Comparison of ENCODE assay signal across 29 cellular contexts in the genomic region with DNA sequence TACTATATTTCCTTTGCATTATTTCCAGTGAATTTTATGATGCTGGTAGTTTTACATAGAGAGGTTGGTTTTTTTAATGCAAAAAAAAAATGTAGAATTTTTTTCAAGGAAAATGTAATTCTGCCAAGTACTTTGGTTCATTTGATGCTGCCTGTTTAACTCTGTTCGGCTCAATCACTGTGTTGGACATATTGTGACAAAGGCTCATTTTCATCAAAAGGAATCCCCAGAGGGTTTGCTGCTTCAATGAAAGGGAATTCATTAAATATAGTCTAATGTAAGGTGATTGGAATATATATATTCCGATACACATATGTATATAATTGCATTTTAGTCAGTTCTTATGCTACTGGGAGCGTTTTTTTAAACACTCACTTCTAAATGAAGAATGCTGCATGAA.
"Had no signal": no experiment of that assay in that cellular context is flagged by ENCODE, and none has a peak within 500 bp of the region (broad histone marks: within the 10 kb centered on the region; RNA-seq: fewer than 3 reads in every experiment).

No MANE protein-coding gene starts in this region.

- H2AFZ ChIP-seq: PC-9 had no signal

- H3K9me3 ChIP-seq: SJCRH30 had no signal

- H3K27me3 ChIP-seq: SJCRH30 had no signal

- H3K4me2 ChIP-seq: KMS-11, PC-9 had no signal

- H3K36me3 ChIP-seq: SJCRH30 had no signal

- H3K9ac ChIP-seq: KMS-11 had no signal

- H3K27ac ChIP-seq: KMS-11, PC-9, RWPE1, SJCRH30, SK-N-MC had no signal

- H3K4me3 ChIP-seq: PC-9, SJCRH30, SK-N-MC had no signal

- DNase-seq: Karpas-422, KBM-7, MM.1S, MV-4-11, NCI-H1092, NCI-H1105, NCI-H1417 treated with DMSO at 0.1 percent for 48 hours, NCI-H1436 treated with DMSO at 0.1 percent for 48 hours, NCI-H1694 treated with DMSO at 0.1 percent for 48 hours, NCI-H187 treated with DMSO at 0.1 percent for 48 hours, NCI-H2029, NCI-H2081, NCI-H2107, NCI-H226, NCI-H446 treated with DMSO at 0.1 percent for 48 hours, NCI-H510A, NCI-H524 treated with DMSO at 0.1 percent for 48 hours, NCI-H526 treated with DMSO at 0.1 percent for 48 hours, NCI-H748 treated with DMSO at 0.1 percent for 48 hours, NCI-H82, PC-9, SHP77, SIG-M5, SJCRH30, SW 1271, T-helper 1 cell had no signal
